In genomic region chr9:122463828-122464632, GRCh38 we compare ENCODE assay signal across 9 cellular contexts. TPM values are rescaled to one million over a fixed set of nuclear protein-coding genes. Genes with fewer than 3 reads are reported as not detected.
DNase-seq lines count a peak whose midpoint lies in the region; ATAC-seq and TF ChIP-seq lines count a peak whose summit lies in the region.
"Had no signal": no experiment of that assay in that cellular context is flagged by ENCODE, and none has a peak within 500 bp of the region (broad histone marks: within the 10 kb centered on the region; RNA-seq: fewer than 3 reads in every experiment).

No MANE protein-coding gene starts in this region.

- H3K9me3 Mint-ChIP-seq in activated naive CD8-positive, alpha-beta T cell (ENCODE audit: low read depth): no peaks in the 10 kb centered on the region

- no peaks in the 10 kb centered on the region for H3K36me3 Mint-ChIP-seq in activated naive CD8-positive, alpha-beta T cell

- H3K36me3 ChIP-seq in HEK293 (ENCODE audit: control insufficient read depth in 2 of 2, insufficient read depth in 1 of 2, low read length in 2 of 2) (no peaks in the 10 kb centered on the region), mucosa of descending colon (ENCODE audit: low read depth) (no peaks in the 10 kb centered on the region)
- H3K36me3 ChIP-seq: adrenal gland had no signal

- H3K4me3 ChIP-seq in HEK293 (ENCODE audit: low read depth, low read length) (no peak overlapping the region), mucosa of descending colon (no peak overlapping the region)

- H3K27me3 Mint-ChIP-seq in activated naive CD8-positive, alpha-beta T cell: peaks cover 20% of the 10 kb centered on the region

- no peak overlapping the region for H3K27ac ChIP-seq in HEK293 (ENCODE audit: extremely low read depth, low read depth, low read length)
- H3K27ac ChIP-seq: adrenal gland had no signal

- intact Hi-C loops in mucosa of descending colon (cut with DNase I, micrococcal nuclease) (no loop called here), left cardiac atrium (cut with DNase I) (no loop called here)

- H3K9me3 ChIP-seq in HEK293 (ENCODE audit: control insufficient read depth, insufficient read depth, low read depth, low read length): no peaks in the 10 kb centered on the region
- H3K9me3 ChIP-seq in mucosa of descending colon: no peaks in the 10 kb centered on the region
- H3K9me3 ChIP-seq: adrenal gland had no signal

- peak; percentile 19 for ATAC-seq in mucosa of descending colon
- no peak for ATAC-seq in GM18870 (IDR thresholded peaks at IDR 0.05; ENCODE audit: unreplicated experiment)
- no peak for ATAC-seq in left cardiac atrium

- H3K27ac Mint-ChIP-seq in activated naive CD8-positive, alpha-beta T cell: peak overlapping the region; percentile 81

- H3K4me1 Mint-ChIP-seq in activated naive CD8-positive, alpha-beta T cell (ENCODE audit: low read depth): peaks cover 14% of the 10 kb centered on the region

- DNase-seq in GM10266 (ENCODE audit: extremely low spot score): peak; percentile 36
- DNase-seq in NCI-H748 (lab: John Stamatoyannopoulos, UW; ENCODE audit: unreplicated experiment): peak; percentile 90
- DNase-seq in mucosa of descending colon: peak in 1 of 3 donors; percentile 11
- no peak for DNase-seq in midbrain (lab: John Stamatoyannopoulos, UW)
- no peak for DNase-seq in left cardiac atrium

- TF ChIP-seq CTCF in GM10266 (IDR thresholded peaks at IDR 0.05; ENCODE audit: control insufficient read depth, insufficient read depth, low read depth, missing control alignments) (peak; percentile 66), HEK293 (tag by site-specific recombination; IDR thresholded peaks at IDR 0.05) (no peak), mucosa of descending colon (IDR thresholded peaks at IDR 0.05) (no peak)

- H3K4me1 ChIP-seq in HEK293 (ENCODE audit: control insufficient read depth, insufficient read depth, low read length) (no peaks in the 10 kb centered on the region), mucosa of descending colon (ENCODE audit: low read depth) (peaks cover 10% of the 10 kb centered on the region)

- H3K4me3 Mint-ChIP-seq in activated naive CD8-positive, alpha-beta T cell: peak overlapping the region; percentile 87

- CTCF ChIA-PET in HEK293 (lab: Yijun Ruan, JAX): interaction anchor here (0.5 to 4.7 kb wide), 15 partner anchors 8 to 886 kb away, joined by 3 to 77 read pairs (median 3); no protein-coding TSS in a partner anchor

- POLR2A ChIA-PET in HEK293 (lab: Yijun Ruan, JAX): no interaction called here

TF ChIP-seq in HEK293, 187 proteins besides CTCF, POLR2A, EP300 and RAD21:
- TF ChIP-seq ZNF624 (tag by site-specific recombination; IDR thresholded peaks at IDR 0.05) (no peak), ZNF654 (tag by site-specific recombination; IDR thresholded peaks at IDR 0.05; ENCODE audit: low read depth) (0 out of 2 replicates have a peak, but pooled peaks have one; percentile 12), ZNF2 (tag by site-specific recombination; IDR thresholded peaks at IDR 0.05) (0 out of 2 replicates have a peak, but pooled peaks have one; percentile 35)

RNA-seq across cellular contexts. Expression of gene OR1J1, which starts 13.7 kb away (rescaled TPM):
- total RNA-seq in mucosa of descending colon: not detected
- not detected for total RNA-seq in left cardiac atrium
- total RNA-seq: adrenal gland had no signal

RNA-seq across cellular contexts. Expression of gene OR1J2, which starts 46.6 kb away (rescaled TPM):
- not detected for total RNA-seq in mucosa of descending colon
- not detected for total RNA-seq in left cardiac atrium
- total RNA-seq: adrenal gland had no signal

RNA-seq across cellular contexts. Expression of gene OR1J4, which starts 54.9 kb away (rescaled TPM):
- total RNA-seq in mucosa of descending colon (not detected), left cardiac atrium (not detected)
- total RNA-seq: adrenal gland had no signal

Comparison
In these comparisons a context has a peak if more than half of its experiments do, and no peak if none do; other contexts are left out.
1. DNase-seq: peak in GM10266 (single experiment) and NCI-H748 (single experiment); none in midbrain (single experiment) and left cardiac atrium (single experiment).